ENCODE assay signal across 1 cellular context in genomic region chr9:120875954-120876841, GRCh38.
TF ChIP-seq lines count a peak whose summit lies in the region.

No MANE protein-coding gene starts in this region.

TF ChIP-seq in HepG2, 621 proteins besides CTCF, POLR2A, EP300 and RAD21 (continued from another document and continues in another):
- TF ChIP-seq UBTF (CRISPR knock-in tag; IDR thresholded peaks at IDR 0.05) (peak; percentile 71), ZNF343 (CRISPR knock-in tag; IDR thresholded peaks at IDR 0.05) (no peak), ZNF317 (CRISPR knock-in tag; IDR thresholded peaks at IDR 0.05) (no peak), NRL (CRISPR knock-in tag; IDR thresholded peaks at IDR 0.05; ENCODE audit: borderline replicate concordance) (no peak), MXI1 (IDR thresholded peaks at IDR 0.05; ENCODE audit: borderline replicate concordance, low read depth, low read length) (peak; percentile 10; the same call in 1 of the 3 replicates), ZNF264 (CRISPR knock-in tag; IDR thresholded peaks at IDR 0.05) (peak; percentile 41; the same call in 1 of the 2 replicates), PHF5A (CRISPR knock-in tag; IDR thresholded peaks at IDR 0.05; ENCODE audit: low read depth, unreplicated experiment) (no peak), HCFC1 (IDR thresholded peaks at IDR 0.05; ENCODE audit: low read depth, low read length) (no peak), TSC22D2 (CRISPR knock-in tag; IDR thresholded peaks at IDR 0.05; ENCODE audit: borderline replicate concordance) (0 out of 2 replicates have a peak, but pooled peaks have one; percentile 70), ZNF629 (CRISPR knock-in tag; conservative IDR thresholded peaks at IDR 0.05) (no peak), SKI (IDR thresholded peaks at IDR 0.05; ENCODE audit: partially characterized antibody) (no peak), KAT2B (IDR thresholded peaks at IDR 0.05; ENCODE audit: borderline replicate concordance, low read depth, low read length) (no peak), ZNF839 (CRISPR knock-in tag; IDR thresholded peaks at IDR 0.05; ENCODE audit: borderline replicate concordance) (no peak), TFDP2 (CRISPR knock-in tag; IDR thresholded peaks at IDR 0.05) (peak; percentile 80), TRIM22 (IDR thresholded peaks at IDR 0.05) (no peak), MZF1 (CRISPR knock-in tag; IDR thresholded peaks at IDR 0.05; ENCODE audit: borderline replicate concordance) (no peak), ZNF124 (CRISPR knock-in tag; IDR thresholded peaks at IDR 0.05) (no peak), RFX1 (IDR thresholded peaks at IDR 0.05) (no peak), AKNA (CRISPR knock-in tag; IDR thresholded peaks at IDR 0.05; ENCODE audit: borderline replicate concordance) (no peak), ZNF670 (CRISPR knock-in tag; IDR thresholded peaks at IDR 0.05; ENCODE audit: borderline replicate concordance) (peak; percentile 81; the same call in 1 of the 2 replicates), AHDC1 (CRISPR knock-in tag; IDR thresholded peaks at IDR 0.05; ENCODE audit: borderline replicate concordance) (no peak), ZNF383 (CRISPR knock-in tag; IDR thresholded peaks at IDR 0.05; ENCODE audit: borderline replicate concordance) (no peak), SKIL (CRISPR knock-in tag; IDR thresholded peaks at IDR 0.05; ENCODE audit: borderline replicate concordance) (no peak), XRCC5 (optimal IDR thresholded peaks at IDR 0.05; ENCODE audit: low read length) (peak; percentile 6), REL (CRISPR knock-in tag; conservative IDR thresholded peaks at IDR 0.05) (no peak), ZNF660 (CRISPR knock-in tag; IDR thresholded peaks at IDR 0.05; ENCODE audit: borderline replicate concordance, low read depth) (no peak), MAFG (CRISPR knock-in tag; IDR thresholded peaks at IDR 0.05) (no peak), ZFX (CRISPR knock-in tag; IDR thresholded peaks at IDR 0.05; ENCODE audit: low read depth) (peak; percentile 60), ZNF33A (CRISPR knock-in tag; IDR thresholded peaks at IDR 0.05; ENCODE audit: borderline replicate concordance) (no peak), MXD3 (CRISPR knock-in tag; IDR thresholded peaks at IDR 0.05) (peak; percentile 75), ARNTL (CRISPR knock-in tag; IDR thresholded peaks at IDR 0.05) (no peak), MTERF4 (CRISPR knock-in tag; IDR thresholded peaks at IDR 0.05) (no peak), HES4 (CRISPR knock-in tag; IDR thresholded peaks at IDR 0.05; ENCODE audit: borderline replicate concordance) (no peak), MTF1 (CRISPR knock-in tag; IDR thresholded peaks at IDR 0.05) (no peak), HNRNPLL (IDR thresholded peaks at IDR 0.05; ENCODE audit: low read depth, low read length, poor library complexity, severe bottlenecking) (peak; percentile 41), TRAFD1 (CRISPR knock-in tag; IDR thresholded peaks at IDR 0.05; ENCODE audit: borderline replicate concordance) (no peak), SETDB1 (CRISPR knock-in tag; IDR thresholded peaks at IDR 0.05; ENCODE audit: borderline replicate concordance) (no peak), RELA (CRISPR knock-in tag; IDR thresholded peaks at IDR 0.05) (no peak), MIER2 (CRISPR knock-in tag; IDR thresholded peaks at IDR 0.05) (no peak), ZNF577 (CRISPR knock-in tag; IDR thresholded peaks at IDR 0.05; ENCODE audit: borderline replicate concordance, low read depth) (no peak), ZFP36L2 (CRISPR knock-in tag; IDR thresholded peaks at IDR 0.05) (no peak), ZNF224 (CRISPR knock-in tag; IDR thresholded peaks at IDR 0.05) (no peak), ZFP82 (CRISPR knock-in tag; IDR thresholded peaks at IDR 0.05; ENCODE audit: borderline replicate concordance) (no peak), ZNF382 (CRISPR knock-in tag; IDR thresholded peaks at IDR 0.05; ENCODE audit: borderline replicate concordance) (no peak)
